In the genomic region with DNA sequence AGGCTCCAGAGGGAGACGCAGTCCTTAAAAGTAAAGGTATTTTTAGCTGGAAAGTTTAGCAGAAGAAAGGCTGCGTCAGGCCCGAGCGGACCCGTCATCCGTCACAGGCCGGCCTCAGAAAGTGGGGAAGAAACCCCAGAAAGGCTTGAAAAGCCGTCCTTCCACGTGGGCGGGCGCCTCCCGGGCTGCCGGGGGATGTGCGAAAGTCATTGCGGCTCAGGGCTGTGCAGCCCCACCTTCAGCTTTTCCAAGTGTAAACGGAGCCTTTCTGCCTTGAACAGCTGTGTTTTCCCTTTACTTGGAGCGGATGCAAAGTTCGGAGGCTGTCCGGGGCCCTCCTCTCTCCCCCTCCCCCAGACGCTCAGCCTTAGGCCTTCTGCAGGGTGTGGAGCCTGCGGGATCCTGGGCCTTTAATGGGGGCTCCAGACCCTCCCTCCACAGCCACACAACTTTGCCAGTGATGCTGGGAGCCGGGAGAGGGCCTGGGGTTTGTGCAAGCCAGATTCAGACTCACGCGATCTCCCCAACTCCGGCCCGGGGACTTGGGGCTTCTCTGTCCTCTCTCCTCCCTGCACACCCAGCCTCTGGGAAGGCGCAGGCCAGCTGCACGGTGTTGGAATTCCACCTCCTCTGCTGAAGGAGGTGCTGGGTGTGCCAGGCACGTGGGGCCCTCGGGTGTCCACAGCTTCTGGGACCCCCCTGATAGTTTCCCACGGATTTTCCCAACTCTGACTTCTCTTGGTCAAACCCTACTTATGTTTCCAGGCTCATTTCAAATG, we compare ENCODE assay signal across 2 cellular contexts.
TF ChIP-seq lines count a peak whose summit lies in the region.

No MANE protein-coding gene starts in this region.

TF ChIP-seq in GM23338, 12 proteins besides CTCF, POLR2A, EP300 and RAD21 (continued from another document):
- TF ChIP-seq STAT1 (IDR thresholded peaks at IDR 0.05; ENCODE audit: unreplicated experiment) (no peak), ZNF331 (CRISPR knock-in tag; IDR thresholded peaks at IDR 0.05; ENCODE audit: low read depth) (no peak), CREB1 (CRISPR knock-in tag; IDR thresholded peaks at IDR 0.05; ENCODE audit: low read depth) (no peak), POLR2AphosphoS5 (IDR thresholded peaks at IDR 0.05; ENCODE audit: low read depth) (no peak)

TF ChIP-seq in HepG2, 621 proteins besides CTCF, POLR2A, EP300 and RAD21:
- no peak for TF ChIP-seq ZNF205 (CRISPR knock-in tag; IDR thresholded peaks at IDR 0.05)
- TF ChIP-seq SIX4 (CRISPR knock-in tag; IDR thresholded peaks at IDR 0.05), result no peak
- TF ChIP-seq U2AF1 (optimal IDR thresholded peaks at IDR 0.05; ENCODE audit: low read depth, low read length), result no peak
- TF ChIP-seq ZSCAN9 (CRISPR knock-in tag; IDR thresholded peaks at IDR 0.05; ENCODE audit: borderline replicate concordance), result no peak
- no peak for TF ChIP-seq ZNF264 (CRISPR knock-in tag; IDR thresholded peaks at IDR 0.05)
- no peak for TF ChIP-seq STAG1 (CRISPR knock-in tag; IDR thresholded peaks at IDR 0.05)
- no peak for TF ChIP-seq MNT (IDR thresholded peaks at IDR 0.05)
- TF ChIP-seq SKIL (CRISPR knock-in tag; IDR thresholded peaks at IDR 0.05; ENCODE audit: borderline replicate concordance), result no peak
- TF ChIP-seq, protein P1, sequence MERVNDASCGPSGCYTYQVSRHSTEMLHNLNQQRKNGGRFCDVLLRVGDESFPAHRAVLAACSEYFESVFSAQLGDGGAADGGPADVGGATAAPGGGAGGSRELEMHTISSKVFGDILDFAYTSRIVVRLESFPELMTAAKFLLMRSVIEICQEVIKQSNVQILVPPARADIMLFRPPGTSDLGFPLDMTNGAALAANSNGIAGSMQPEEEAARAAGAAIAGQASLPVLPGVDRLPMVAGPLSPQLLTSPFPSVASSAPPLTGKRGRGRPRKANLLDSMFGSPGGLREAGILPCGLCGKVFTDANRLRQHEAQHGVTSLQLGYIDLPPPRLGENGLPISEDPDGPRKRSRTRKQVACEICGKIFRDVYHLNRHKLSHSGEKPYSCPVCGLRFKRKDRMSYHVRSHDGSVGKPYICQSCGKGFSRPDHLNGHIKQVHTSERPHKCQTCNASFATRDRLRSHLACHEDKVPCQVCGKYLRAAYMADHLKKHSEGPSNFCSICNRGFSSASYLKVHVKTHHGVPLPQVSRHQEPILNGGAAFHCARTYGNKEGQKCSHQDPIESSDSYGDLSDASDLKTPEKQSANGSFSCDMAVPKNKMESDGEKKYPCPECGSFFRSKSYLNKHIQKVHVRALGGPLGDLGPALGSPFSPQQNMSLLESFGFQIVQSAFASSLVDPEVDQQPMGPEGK (CRISPR knock-in tag; IDR thresholded peaks at IDR 0.05), result no peak
- TF ChIP-seq SETDB1 (CRISPR knock-in tag; IDR thresholded peaks at IDR 0.05; ENCODE audit: borderline replicate concordance), result no peak
- TF ChIP-seq JUND (CRISPR knock-in tag; IDR thresholded peaks at IDR 0.05), result no peak
- TF ChIP-seq ZNF354B (CRISPR knock-in tag; IDR thresholded peaks at IDR 0.05), result no peak
- TF ChIP-seq, protein P2, sequence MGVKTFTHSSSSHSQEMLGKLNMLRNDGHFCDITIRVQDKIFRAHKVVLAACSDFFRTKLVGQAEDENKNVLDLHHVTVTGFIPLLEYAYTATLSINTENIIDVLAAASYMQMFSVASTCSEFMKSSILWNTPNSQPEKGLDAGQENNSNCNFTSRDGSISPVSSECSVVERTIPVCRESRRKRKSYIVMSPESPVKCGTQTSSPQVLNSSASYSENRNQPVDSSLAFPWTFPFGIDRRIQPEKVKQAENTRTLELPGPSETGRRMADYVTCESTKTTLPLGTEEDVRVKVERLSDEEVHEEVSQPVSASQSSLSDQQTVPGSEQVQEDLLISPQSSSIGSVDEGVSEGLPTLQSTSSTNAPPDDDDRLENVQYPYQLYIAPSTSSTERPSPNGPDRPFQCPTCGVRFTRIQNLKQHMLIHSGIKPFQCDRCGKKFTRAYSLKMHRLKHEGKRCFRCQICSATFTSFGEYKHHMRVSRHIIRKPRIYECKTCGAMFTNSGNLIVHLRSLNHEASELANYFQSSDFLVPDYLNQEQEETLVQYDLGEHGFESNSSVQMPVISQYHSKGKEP (CRISPR knock-in tag; IDR thresholded peaks at IDR 0.05), result no peak
- no peak for TF ChIP-seq EEA1 (CRISPR knock-in tag; IDR thresholded peaks at IDR 0.05; ENCODE audit: borderline replicate concordance)
- TF ChIP-seq SNAI1 (CRISPR knock-in tag; IDR thresholded peaks at IDR 0.05; ENCODE audit: borderline replicate concordance), result no peak
- TF ChIP-seq, protein P3, sequence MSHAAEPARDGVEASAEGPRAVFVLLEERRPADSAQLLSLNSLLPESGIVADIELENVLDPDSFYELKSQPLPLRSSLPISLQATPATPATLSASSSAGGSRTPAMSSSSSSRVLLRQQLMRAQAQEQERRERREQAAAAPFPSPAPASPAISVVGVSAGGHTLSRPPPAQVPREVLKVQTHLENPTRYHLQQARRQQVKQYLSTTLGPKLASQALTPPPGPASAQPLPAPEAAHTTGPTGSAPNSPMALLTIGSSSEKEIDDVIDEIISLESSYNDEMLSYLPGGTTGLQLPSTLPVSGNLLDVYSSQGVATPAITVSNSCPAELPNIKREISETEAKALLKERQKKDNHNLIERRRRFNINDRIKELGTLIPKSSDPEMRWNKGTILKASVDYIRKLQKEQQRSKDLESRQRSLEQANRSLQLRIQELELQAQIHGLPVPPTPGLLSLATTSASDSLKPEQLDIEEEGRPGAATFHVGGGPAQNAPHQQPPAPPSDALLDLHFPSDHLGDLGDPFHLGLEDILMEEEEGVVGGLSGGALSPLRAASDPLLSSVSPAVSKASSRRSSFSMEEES (CRISPR knock-in tag; IDR thresholded peaks at IDR 0.05), result no peak
- TF ChIP-seq ZNF225 (CRISPR knock-in tag; IDR thresholded peaks at IDR 0.05), result no peak
- no peak for TF ChIP-seq E2F5 (CRISPR knock-in tag; conservative IDR thresholded peaks at IDR 0.05)
